In the genomic region with DNA sequence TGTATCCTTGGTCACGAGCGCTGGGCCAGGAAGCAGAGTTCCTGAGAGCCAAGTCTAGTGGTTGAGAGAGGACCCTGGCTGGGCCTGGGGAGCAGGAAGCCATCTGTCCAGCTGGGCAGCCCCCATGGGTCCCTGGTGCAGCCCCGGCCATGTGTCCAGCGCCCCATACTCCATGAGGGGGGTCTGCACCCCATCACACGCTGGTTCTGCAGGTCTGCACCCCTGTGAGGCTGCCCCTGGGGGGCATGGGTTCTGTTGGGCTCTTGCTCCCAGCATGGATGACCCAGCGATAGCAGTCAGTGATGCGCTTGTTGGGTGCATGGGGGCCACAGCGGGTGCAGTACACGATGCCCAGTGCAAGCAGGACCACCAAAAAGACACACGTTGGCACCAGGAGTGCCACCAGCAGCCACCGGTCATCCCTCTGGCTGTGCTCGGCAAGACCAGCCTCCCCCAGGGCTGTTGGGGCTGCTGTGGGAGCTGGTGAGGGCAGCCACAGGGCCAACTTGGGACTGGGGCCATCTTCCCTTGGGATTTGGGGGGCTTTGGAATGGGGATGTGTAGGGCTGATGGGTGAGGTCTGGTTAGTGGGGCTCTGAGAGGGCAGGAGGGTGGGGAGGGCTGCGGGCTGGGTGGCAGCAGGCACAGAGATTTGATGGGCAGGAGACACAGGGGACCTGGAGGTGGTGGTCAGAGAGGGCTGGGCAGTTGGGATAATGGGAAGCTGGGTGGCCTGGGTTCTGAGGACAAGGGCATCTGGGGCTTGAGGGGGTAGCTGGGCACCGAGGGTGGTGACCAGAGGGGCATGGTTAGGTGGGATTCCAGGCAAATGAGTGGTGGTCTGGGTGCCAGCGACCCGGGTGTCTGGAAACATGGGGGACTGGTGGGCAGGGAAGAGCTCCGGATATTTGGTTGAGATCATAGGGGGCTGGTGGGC, we compare ENCODE assay signal across 11 cellular contexts. TPM values are rescaled to one million over a fixed set of nuclear protein-coding genes. Genes with fewer than 3 reads are reported as not detected.
A peak's percentile ranks its signal among the peaks of the same experiment; 100 is the strongest.
DNase-seq lines count a peak whose midpoint lies in the region; ATAC-seq and TF ChIP-seq lines count a peak whose summit lies in the region.
"Had no signal": no experiment of that assay in that cellular context is flagged by ENCODE, and none has a peak within 500 bp of the region (broad histone marks: within the 10 kb centered on the region; RNA-seq: fewer than 3 reads in every experiment).

No MANE protein-coding gene starts in this region.

- peaks cover 22% of the 10 kb centered on the region for H3K36me3 Mint-ChIP-seq in HFFc6 (ENCODE audit: low read depth)
- H3K36me3 Mint-ChIP-seq in effector memory CD8-positive, alpha-beta T cell (ENCODE audit: insufficient read depth): peaks cover 18% of the 10 kb centered on the region
- no peaks in the 10 kb centered on the region for H3K36me3 Mint-ChIP-seq in neural crest cell (ENCODE audit: low read depth)

- DNase-seq in A673 (ENCODE audit: low spot score) (no peak), HFFc6 (no peak), neural crest cell (ENCODE audit: low read depth, low spot score) (no peak), anterior cingulate cortex (lab: John Stamatoyannopoulos, UW) (no peak), GF-D8 (lab: John Stamatoyannopoulos, UW) (no peak)
- DNase-seq in effector memory CD8-positive, alpha-beta T cell: no peak
- DNase-seq: activated CD4-positive, CD25-positive, alpha-beta regulatory T cell; aorta; NCI-H146 had no signal

- peaks cover 57% of the 10 kb centered on the region for H3K4me1 Mint-ChIP-seq in HFFc6 (ENCODE audit: low read depth)
- H3K4me1 Mint-ChIP-seq in effector memory CD8-positive, alpha-beta T cell (ENCODE audit: low read depth in 2 of 2): peaks cover 34 to 36% of the 10 kb centered on the region in 2 donors
- peaks cover 42% of the 10 kb centered on the region for H3K4me1 Mint-ChIP-seq in neural crest cell

- H3K27ac Mint-ChIP-seq in HFFc6 (peak overlapping the region; percentile 97), neural crest cell (ENCODE audit: unreplicated experiment) (no peak overlapping the region)
- H3K27ac Mint-ChIP-seq in effector memory CD8-positive, alpha-beta T cell: peak overlapping the region; percentile 80 to 97

- intact Hi-C loops in A673 (cut with micrococcal nuclease; ENCODE audit: unreplicated experiment): loop anchor here (5.0 kb wide), 1 partner anchor 72 kb away; no protein-coding TSS in a partner anchor

- H3K4me3 Mint-ChIP-seq in HFFc6 (peak overlapping the region; percentile 91), neural crest cell (peak overlapping the region; percentile 62)
- peak overlapping the region; percentile 74 to 87 for H3K4me3 Mint-ChIP-seq in effector memory CD8-positive, alpha-beta T cell

- H3K27ac ChIP-seq in A673 (ENCODE audit: low read depth, low read length, poor library complexity, severe bottlenecking): peak overlapping the region; percentile 100

- H3K27me3 ChIP-seq in A673 (replicated peaks; ENCODE audit: insufficient read depth, low read depth, low read length, poor library complexity): no peaks in the 10 kb centered on the region

- H3K4me3 ChIP-seq in A673 (ENCODE audit: low read depth, low read length, poor library complexity, severe bottlenecking): peak overlapping the region; percentile 57

- POLR2A ChIA-PET in A673 (lab: Charles Lee; ENCODE audit: low non-redundant PET): no interaction called here

- H3K4me1 ChIP-seq in A673 (ENCODE audit: insufficient read depth, low read length, poor library complexity, severe bottlenecking): peaks cover 70% of the 10 kb centered on the region

- ATAC-seq in effector memory CD8-positive, alpha-beta T cell (replicated peaks): no peak
- ATAC-seq in GM21360 (IDR thresholded peaks at IDR 0.05; ENCODE audit: unreplicated experiment) (no peak), HG03280 (IDR thresholded peaks at IDR 0.05; ENCODE audit: unreplicated experiment) (no peak)

- peaks cover 5% of the 10 kb centered on the region for H3K9me3 Mint-ChIP-seq in HFFc6
- H3K9me3 Mint-ChIP-seq in effector memory CD8-positive, alpha-beta T cell: no peaks in the 10 kb centered on the region
- peaks cover under 1% of the 10 kb centered on the region for H3K9me3 Mint-ChIP-seq in neural crest cell

- CTCF ChIA-PET in A673 (lab: Charles Lee): interaction anchor here (1.1 kb wide), 1 partner anchor 50 kb away, joined by 7 read pairs; no protein-coding TSS in a partner anchor

- H3K27me3 Mint-ChIP-seq in HFFc6 (ENCODE audit: insufficient read depth) (peaks cover 9% of the 10 kb centered on the region), neural crest cell (ENCODE audit: low read depth) (no peaks in the 10 kb centered on the region)
- H3K27me3 Mint-ChIP-seq in effector memory CD8-positive, alpha-beta T cell: no peaks in the 10 kb centered on the region

- TF ChIP-seq CTCF in A673 (conservative IDR thresholded peaks at IDR 0.05; ENCODE audit: low read depth, low read length) (no peak), HFFc6 (IDR thresholded peaks at IDR 0.05) (no peak), neural crest cell (conservative IDR thresholded peaks at IDR 0.05) (no peak)

- no peaks in the 10 kb centered on the region for H3K36me3 ChIP-seq in A673 (ENCODE audit: insufficient read depth, low read length, poor library complexity, severe bottlenecking)

- H3K9me3 ChIP-seq in A673 (ENCODE audit: low read depth, low read length, poor library complexity, severe bottlenecking): no peaks in the 10 kb centered on the region

- BruUV-seq in A673 (replicated peaks; lab: Mats Ljungman, UMichigan): TSS peak; percentile 50

RNA-seq across cellular contexts. Expression of gene CD248, which starts 2.0 kb away (rescaled TPM):
- total RNA-seq in A673 (2021) (97.8 and 111 TPM in 2 replicates), neural crest cell (4.2 and 4.8 TPM in 2 replicates)
- 100 to 1,000 TPM; 437 to 739 (median 687) TPM for total RNA-seq in HFFc6 (2021; fragmentation: NEBNext Ultra II Directional; extraction: Animal tissue kit (Norgen Biotek cat#: 25700))

RNA-seq across cellular contexts. Expression of gene RIN1, which starts 21.4 kb away (rescaled TPM):
- 4.9 and 6.4 TPM in 2 replicates for total RNA-seq in A673 (2021)
- 10 to 100 TPM; 32.9 to 55.0 (median 49.8) TPM for total RNA-seq in HFFc6 (2021; fragmentation: NEBNext Ultra II Directional; extraction: Animal tissue kit (Norgen Biotek cat#: 25700))
- 3.7 and 4.3 TPM in 2 replicates for total RNA-seq in neural crest cell

RNA-seq across cellular contexts. Expression of gene TMEM151A, which starts 23.1 kb away (rescaled TPM):
- 1.5 and 1.7 TPM in 2 replicates for total RNA-seq in A673 (2021)
- under 1 TPM in 2 of 6 experiments, not detected in 4; 0.07 to 0.11 TPM for total RNA-seq in HFFc6 (2021; fragmentation: NEBNext Ultra II Directional; extraction: Animal tissue kit (Norgen Biotek cat#: 25700))
- 0.57 and 1.0 TPM in 2 replicates for total RNA-seq in neural crest cell

RNA-seq across cellular contexts. Expression of gene YIF1A, which starts 25.9 kb away (rescaled TPM):
- 125 and 128 TPM in 2 replicates for total RNA-seq in A673 (2021)
- total RNA-seq in HFFc6 (2021; fragmentation: NEBNext Ultra II Directional; extraction: Animal tissue kit (Norgen Biotek cat#: 25700)): 100 to 1,000 TPM; 150 to 183 (median 153) TPM
- 59.4 and 60.9 TPM in 2 replicates for total RNA-seq in neural crest cell

RNA-seq across cellular contexts. Expression of gene BRMS1, which starts 30.1 kb away (rescaled TPM):
- total RNA-seq in A673 (2021): 76.8 and 93.5 TPM in 2 replicates
- 10 to 100 TPM; 41.2 to 66.6 (median 61.2) TPM for total RNA-seq in HFFc6 (2021; fragmentation: NEBNext Ultra II Directional; extraction: Animal tissue kit (Norgen Biotek cat#: 25700))
- 40.2 and 49.0 TPM in 2 replicates for total RNA-seq in neural crest cell

Comparison
In these comparisons a context has a peak if more than half of its experiments do, and no peak if none do; other contexts are left out.
1. RNA of gene CD248, which starts 2.0 kb away (total RNA-seq): 437 to 739 TPM in HFFc6 and 97.8 to 111 TPM in A673; 4.2 to 4.8 TPM in neural crest cell; every median in the first group is over 10 times any median in the second.
2. Peak in every context shown above with its lines, with median percentiles within 50 percentile points of each other: H3K4me3 Mint-ChIP-seq.